ENCODE assay signal across 8 cellular contexts in the genomic region with DNA sequence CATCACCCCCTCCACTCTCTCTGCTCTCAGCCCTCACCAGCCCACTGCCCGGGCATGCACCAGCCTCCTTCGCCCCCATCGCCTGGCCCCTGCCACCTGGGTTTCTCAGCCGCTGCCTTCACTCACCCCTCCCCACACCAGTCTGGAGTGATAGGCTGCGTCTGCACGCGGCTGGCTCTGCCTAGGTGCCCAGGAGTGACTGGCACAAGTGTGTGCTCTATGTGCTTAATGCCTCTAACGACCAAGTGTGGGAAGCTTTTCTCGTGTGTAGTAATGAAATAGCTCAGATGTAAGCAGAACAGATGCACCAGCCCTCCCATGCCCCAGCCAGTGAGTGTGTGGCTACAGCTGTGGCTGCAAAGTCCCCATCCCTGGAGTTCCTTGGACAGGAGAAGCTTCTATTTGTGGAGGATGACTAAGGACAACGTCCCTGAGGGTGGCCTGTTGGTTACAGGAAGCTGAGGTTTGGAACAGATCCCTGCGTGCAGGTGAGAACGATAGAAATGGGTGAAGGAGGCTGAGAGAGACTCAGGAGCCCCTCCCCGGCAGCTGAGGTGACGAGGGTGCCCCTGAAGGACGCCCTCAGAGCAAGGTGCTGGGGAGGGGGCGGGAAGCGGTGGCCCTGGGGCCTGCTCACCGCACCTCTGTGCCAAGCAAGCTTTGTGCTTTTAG. TPM values are rescaled to one million over a fixed set of nuclear protein-coding genes. Genes with fewer than 3 reads are reported as not detected.
DNase-seq lines count a peak whose midpoint lies in the region; ATAC-seq and TF ChIP-seq lines count a peak whose summit lies in the region.

No MANE protein-coding gene starts in this region.

- no peak for TF ChIP-seq EP300 in SK-N-SH (IDR thresholded peaks at IDR 0.05; ENCODE audit: borderline replicate concordance in 1 of 2, low read depth in 1 of 2, low read length in 1 of 2)

- no peak overlapping the region for H3K56ac ChIP-seq in mesendoderm (ENCODE audit: low read length)

- H3K9me2 ChIP-seq in SK-N-SH: no peaks in the 10 kb centered on the region

- no peak overlapping the region for H4K5ac ChIP-seq in mesendoderm (ENCODE audit: low read length)

- H3K23ac ChIP-seq in mesendoderm (ENCODE audit: low read length): peak overlapping the region; percentile 81

- TF ChIP-seq CTCF in GM12865 (IDR thresholded peaks at IDR 0.05; ENCODE audit: insufficient read depth, low read depth, low read length, missing control alignments) (no peak), SK-N-SH (IDR thresholded peaks at IDR 0.05) (no peak)

- H3K9me3 ChIP-seq in SK-N-SH: no peaks in the 10 kb centered on the region

- no peak overlapping the region for H3K18ac ChIP-seq in mesendoderm (ENCODE audit: low read length)

- H3F3A ChIP-seq in SK-N-SH (replicated peaks; ENCODE audit: insufficient read depth): peaks cover 7% of the 10 kb centered on the region

- H3K27me3 ChIP-seq in mesendoderm (ENCODE audit: insufficient read depth, low read length, poor library complexity) (no peaks in the 10 kb centered on the region), SK-N-SH (ENCODE audit: insufficient read depth) (no peaks in the 10 kb centered on the region)

- CTCF ChIA-PET in SK-N-SH (lab: Yijun Ruan, JAX): interaction anchor here (1.1 to 1.5 kb wide), 2 partner anchors 144 to 572 kb away, joined by 3 read pairs; a partner anchor contains a TSS

- H3K4me1 ChIP-seq in mesendoderm (ENCODE audit: control insufficient read depth, low read depth, low read length): peaks cover 8% of the 10 kb centered on the region
- H3K4me1 ChIP-seq in SK-N-SH (ENCODE audit: control insufficient read depth in 1 of 2, insufficient read depth in 2 of 2, low read depth in 1 of 2, low read length in 1 of 2): peaks cover 0 to 13% of the 10 kb centered on the region in 2 experiments; a peak in 2 of 4 replicates

- H3K4me2 ChIP-seq in mesendoderm (ENCODE audit: low read length) (no peak overlapping the region), SK-N-SH (no peak overlapping the region)

- H3K79me2 ChIP-seq in mesendoderm (ENCODE audit: control insufficient read depth, insufficient read depth, low read length): peaks cover 16% of the 10 kb centered on the region
- H3K79me2 ChIP-seq in SK-N-SH (ENCODE audit: insufficient read depth): no peaks in the 10 kb centered on the region

- no peak overlapping the region for H3K27ac ChIP-seq in mesendoderm (ENCODE audit: low read depth, low read length)
- no peak overlapping the region for H3K27ac ChIP-seq in SK-N-SH (ENCODE audit: low read depth in 2 of 2, low read length in 1 of 2)

- H2AK5ac ChIP-seq in mesendoderm (ENCODE audit: low read length): no peak overlapping the region

- no peak for TF ChIP-seq RAD21 in SK-N-SH (IDR thresholded peaks at IDR 0.05; ENCODE audit: low read length)

- ATAC-seq in HG03442 (IDR thresholded peaks at IDR 0.05; ENCODE audit: unreplicated experiment): peak; percentile 39
- no peak for ATAC-seq in HG02588 (IDR thresholded peaks at IDR 0.05; ENCODE audit: unreplicated experiment)
- no peak for ATAC-seq in GM21526 (IDR thresholded peaks at IDR 0.05; ENCODE audit: low FRiP score, unreplicated experiment)

- H3K4me3 ChIP-seq in GM12865 (ENCODE audit: low read depth, low read length) (no peak overlapping the region), mesendoderm (ENCODE audit: low read length) (no peak overlapping the region), SK-N-SH (ENCODE audit: low read depth in 2 of 2, low read length in 1 of 2) (no peak overlapping the region)

- no peak overlapping the region for H3K4ac ChIP-seq in mesendoderm (ENCODE audit: low read depth, low read length)

- peaks cover 20% of the 10 kb centered on the region for H3K79me1 ChIP-seq in mesendoderm (ENCODE audit: low read length)

- H3K9ac ChIP-seq in mesendoderm (ENCODE audit: low read length): no peak overlapping the region
- H3K9ac ChIP-seq in SK-N-SH: no peak overlapping the region

- WGBS in mesendoderm (ENCODE audit: extremely low coverage, insufficient coverage, low lambda C conversion rate): no CpG with 5 or more reads among the region's 18 CpGs
- 67% methylated on average over 11 of the region's 18 CpGs for WGBS in SK-N-SH (ENCODE audit: low lambda C conversion rate)

- H2BK120ac ChIP-seq in mesendoderm (ENCODE audit: low read depth, low read length): no peak overlapping the region

- H2BK5ac ChIP-seq in mesendoderm (ENCODE audit: low read length): no peak overlapping the region

- DNase-seq in GM12865 (ENCODE audit: low read depth) (peak; percentile 20), UCSD-AML1 (lab: John Stamatoyannopoulos, UW; ENCODE audit: unreplicated experiment) (peak; percentile 30), mesendoderm (no peak), DMS 273 (lab: John Stamatoyannopoulos, UW; ENCODE audit: unreplicated experiment) (no peak), SK-N-SH (no peak)

- POLR2A ChIA-PET in SK-N-SH (lab: Yijun Ruan, JAX): no interaction called here

- H4K8ac ChIP-seq in mesendoderm (ENCODE audit: low read depth, low read length): no peak overlapping the region

- H2BK15ac ChIP-seq in mesendoderm (replicated peaks; ENCODE audit: low read depth): no peak overlapping the region

- no peaks in the 10 kb centered on the region for H4K20me1 ChIP-seq in SK-N-SH (ENCODE audit: insufficient read depth)

- no peaks in the 10 kb centered on the region for H3K36me3 ChIP-seq in mesendoderm (ENCODE audit: control insufficient read depth, insufficient read depth, low read length)
- H3K36me3 ChIP-seq in SK-N-SH (replicated peaks in 1 of 2; ENCODE audit: control insufficient read depth in 1 of 2, insufficient read depth in 2 of 2, low read length in 1 of 2): no peaks in the 10 kb centered on the region

- no peak overlapping the region for H2AFZ ChIP-seq in SK-N-SH (ENCODE audit: low read depth)

TF ChIP-seq in SK-N-SH, 30 proteins besides CTCF, POLR2A, EP300 and RAD21:
- TF ChIP-seq RCOR1 (IDR thresholded peaks at IDR 0.05; ENCODE audit: low read length) (no peak), FOSL2 (IDR thresholded peaks at IDR 0.05; ENCODE audit: borderline replicate concordance, low read depth) (no peak), GATA2 (CRISPR knock-in tag; IDR thresholded peaks at IDR 0.05) (no peak), NFIC (IDR thresholded peaks at IDR 0.05; ENCODE audit: borderline replicate concordance) (no peak), FOXJ3 (CRISPR knock-in tag; IDR thresholded peaks at IDR 0.05) (no peak), FOXM1 (IDR thresholded peaks at IDR 0.05; ENCODE audit: low read depth) (no peak), MXI1 (IDR thresholded peaks at IDR 0.05; ENCODE audit: low read depth, low read length) (no peak), TAF1 (IDR thresholded peaks at IDR 0.05; ENCODE audit: borderline replicate concordance, low read depth, low read length) (no peak), SMC3 (IDR thresholded peaks at IDR 0.05; ENCODE audit: low read depth, low read length) (no peak), EZH2phosphoT487 (IDR thresholded peaks at IDR 0.05; ENCODE audit: borderline replicate concordance, low read depth) (no peak), TCF12 (IDR thresholded peaks at IDR 0.05) (no peak), JUND (IDR thresholded peaks at IDR 0.05) (no peak), NRF1 (IDR thresholded peaks at IDR 0.05; ENCODE audit: low read depth, low read length) (no peak)
- TF ChIP-seq, protein P1, sequence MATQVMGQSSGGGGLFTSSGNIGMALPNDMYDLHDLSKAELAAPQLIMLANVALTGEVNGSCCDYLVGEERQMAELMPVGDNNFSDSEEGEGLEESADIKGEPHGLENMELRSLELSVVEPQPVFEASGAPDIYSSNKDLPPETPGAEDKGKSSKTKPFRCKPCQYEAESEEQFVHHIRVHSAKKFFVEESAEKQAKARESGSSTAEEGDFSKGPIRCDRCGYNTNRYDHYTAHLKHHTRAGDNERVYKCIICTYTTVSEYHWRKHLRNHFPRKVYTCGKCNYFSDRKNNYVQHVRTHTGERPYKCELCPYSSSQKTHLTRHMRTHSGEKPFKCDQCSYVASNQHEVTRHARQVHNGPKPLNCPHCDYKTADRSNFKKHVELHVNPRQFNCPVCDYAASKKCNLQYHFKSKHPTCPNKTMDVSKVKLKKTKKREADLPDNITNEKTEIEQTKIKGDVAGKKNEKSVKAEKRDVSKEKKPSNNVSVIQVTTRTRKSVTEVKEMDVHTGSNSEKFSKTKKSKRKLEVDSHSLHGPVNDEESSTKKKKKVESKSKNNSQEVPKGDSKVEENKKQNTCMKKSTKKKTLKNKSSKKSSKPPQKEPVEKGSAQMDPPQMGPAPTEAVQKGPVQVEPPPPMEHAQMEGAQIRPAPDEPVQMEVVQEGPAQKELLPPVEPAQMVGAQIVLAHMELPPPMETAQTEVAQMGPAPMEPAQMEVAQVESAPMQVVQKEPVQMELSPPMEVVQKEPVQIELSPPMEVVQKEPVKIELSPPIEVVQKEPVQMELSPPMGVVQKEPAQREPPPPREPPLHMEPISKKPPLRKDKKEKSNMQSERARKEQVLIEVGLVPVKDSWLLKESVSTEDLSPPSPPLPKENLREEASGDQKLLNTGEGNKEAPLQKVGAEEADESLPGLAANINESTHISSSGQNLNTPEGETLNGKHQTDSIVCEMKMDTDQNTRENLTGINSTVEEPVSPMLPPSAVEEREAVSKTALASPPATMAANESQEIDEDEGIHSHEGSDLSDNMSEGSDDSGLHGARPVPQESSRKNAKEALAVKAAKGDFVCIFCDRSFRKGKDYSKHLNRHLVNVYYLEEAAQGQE (IDR thresholded peaks at IDR 0.05; ENCODE audit: low read depth, low read length): no peak
TF ChIP-seq in SK-N-SH: peak in this region for 0.

RNA-seq across cellular contexts. Expression of a gene that starts 35.6 kb away (rescaled TPM):
- polyA plus RNA-seq in mesendoderm (2013, experiment 1 of 2): 12.6 TPM
- 12.0 TPM for polyA plus RNA-seq in mesendoderm (2013, experiment 2 of 2)
- polyA plus RNA-seq in SK-N-SH (2012; rRNA removed): 2.9 and 4.1 TPM in 2 replicates
- 3.0 and 3.8 TPM in 2 replicates for polyA plus RNA-seq in SK-N-SH (2012; cell fraction: cytosol; rRNA removed)
- 11.6 and 12.7 TPM in 2 replicates for polyA plus RNA-seq in SK-N-SH (2012; cell fraction: nucleus; rRNA removed)

Comparison
In these comparisons a context has a peak if more than half of its experiments do, and no peak if none do; other contexts are left out.
1. DNase-seq: peak in GM12865 (single experiment) and UCSD-AML1 (single experiment); none in mesendoderm (single experiment), DMS 273 (single experiment) and SK-N-SH (single experiment).